8 cellular contexts compared by ENCODE assay signal in genomic region chr13:30735025-30735967, GRCh38. TPM values are rescaled to one million over a fixed set of nuclear protein-coding genes. Genes with fewer than 3 reads are reported as not detected.
DNase-seq lines count a peak whose midpoint lies in the region; ATAC-seq and TF ChIP-seq lines count a peak whose summit lies in the region.

ALOX5AP (plus strand) TSS chr13:30735543; CDS start chr13:30735606, 63 bp downstream.

- no peak within 1 kb of the TSS for H3K27ac ChIP-seq in adipose tissue (ENCODE audit: low read depth, low read length)

- peak; percentile 44 for ATAC-seq in GM18519 (IDR thresholded peaks at IDR 0.05; ENCODE audit: low FRiP score, unreplicated experiment)
- ATAC-seq in HG02571 (IDR thresholded peaks at IDR 0.05; ENCODE audit: unreplicated experiment), result peak; percentile 81
- ATAC-seq in omental fat pad (ENCODE audit: low FRiP score), result no peak

- TF ChIP-seq CTCF in omental fat pad (IDR thresholded peaks at IDR 0.05), result no peak

- DNase-seq in MV-4-11 (lab: John Stamatoyannopoulos, UW) (peak; percentile 95), omental fat pad (ENCODE audit: low spot score) (no peak), NCI-H1694 (lab: John Stamatoyannopoulos, UW) (no peak), occipital lobe (lab: John Stamatoyannopoulos, UW) (no peak), HUDEP-2 (lab: John Stamatoyannopoulos, UW; ENCODE audit: unreplicated experiment in 76 of 76) (no peak)

- WGBS in adipose tissue, 3 donors, result 59 to 80% (median 65%) methylated on average over 7 of the region's 7 CpGs

RNA-seq across cellular contexts. Expression of gene ALOX5AP, which starts in this region (rescaled TPM):
- polyA plus RNA-seq in adipose tissue, result 10 to 100 TPM in 2 of 3 donors, 1 to 10 TPM in 1; 8.7 to 72.1 (median 40.2) TPM
- total RNA-seq in omental fat pad (100 to 1,000 TPM in 1 of 4 donors, 10 to 100 TPM in 3; 45.0 to 109 (median 58.8) TPM), occipital lobe (2.5 TPM)

Comparison
In these comparisons a context has a peak if more than half of its experiments do, and no peak if none do; other contexts are left out.
1. RNA of gene ALOX5AP (total RNA-seq): 45.0 to 109 TPM in omental fat pad; 2.5 TPM in occipital lobe (single experiment); every median in the first group is over 10 times any median in the second.